8 cellular contexts compared by ENCODE assay signal in genomic region chr14:91116401-91116800, GRCh38. TPM values are rescaled to one million over a fixed set of nuclear protein-coding genes. Genes with fewer than 3 reads are reported as not detected.
DNase-seq lines count a peak whose midpoint lies in the region; ATAC-seq, FAIRE-seq and TF ChIP-seq lines count a peak whose summit lies in the region.
"Not testable (repeated sequence)": the region's sequence is repeated elsewhere in the genome, so short reads cannot be mapped to it uniquely, and the experiment has no call there.

No MANE protein-coding gene starts in this region.

- BruUV-seq in Calu3 (replicated peaks; lab: Mats Ljungman, UMichigan), result not testable (repeated sequence)

- TF ChIP-seq POLR2A in NB4 (IDR thresholded peaks at IDR 0.05; ENCODE audit: extremely low read depth, insufficient read length), result not testable (repeated sequence)

- H3K4me1 ChIP-seq in effector memory CD4-positive, alpha-beta T cell (ENCODE audit: control insufficient read depth, insufficient read depth, low read length, poor library complexity, severe bottlenecking), result peaks cover 60% of the 10 kb centered on the region
- peaks cover 9 to 17% of the 10 kb centered on the region in 2 donors for H3K4me1 ChIP-seq in lung (ENCODE audit: control insufficient read depth in 2 of 2, insufficient read depth in 2 of 2, low read length in 2 of 2)
- peaks cover 0 to 19% of the 10 kb centered on the region in 2 donors for H3K4me1 ChIP-seq in small intestine (ENCODE audit: control insufficient read depth in 2 of 2, insufficient read depth in 1 of 2, low read depth in 1 of 2, low read length in 1 of 2)

- intact Hi-C loops in Calu3 (cut with micrococcal nuclease; ENCODE audit: unreplicated experiment), result loop anchor here (5.0 kb wide), 1 partner anchor 109 kb away; no protein-coding TSS in a partner anchor

- H3K4me3 Mint-ChIP-seq in Calu3 (ENCODE audit: low read depth, unreplicated experiment) (peak overlapping the region; percentile 90), type B pancreatic cell (peak overlapping the region; percentile 74)
- peak overlapping the region; percentile 94 for H3K4me3 Mint-ChIP-seq in T-helper 2 cell treated with Interferon-gamma antibody and Interleukin-4, amounts not matched to agents 5 μg/mL and 100 μg/mL, for 36 hours

- not testable (repeated sequence) for H3K27ac Mint-ChIP-seq in Calu3 (ENCODE audit: unreplicated experiment)
- H3K27ac Mint-ChIP-seq in T-helper 2 cell treated with Interferon-gamma antibody and Interleukin-4, amounts not matched to agents 5 μg/mL and 100 μg/mL, for 36 hours, result peak overlapping the region; percentile 97
- H3K27ac Mint-ChIP-seq in type B pancreatic cell, result peak overlapping the region; percentile 96

- H3K27me3 ChIP-seq in effector memory CD4-positive, alpha-beta T cell (replicated peaks; ENCODE audit: control insufficient read depth, insufficient read depth, low read length, poor library complexity, severe bottlenecking); lung (ENCODE audit: control insufficient read depth, insufficient read depth); small intestine (ENCODE audit: control insufficient read depth in 2 of 2, insufficient read depth in 2 of 2, low read length in 2 of 2): not testable (repeated sequence)

- not testable (repeated sequence) for H3K27me3 Mint-ChIP-seq in Calu3 (ENCODE audit: unreplicated experiment); T-helper 2 cell treated with Interferon-gamma antibody and Interleukin-4, amounts not matched to agents 5 μg/mL and 100 μg/mL, for 36 hours (ENCODE audit: low read depth); type B pancreatic cell

- 46 to 53% methylated on average over 3 of the region's 3 CpGs for WGBS in lung, 2 donors
- 19 to 56% (median 24%) methylated on average over 3 of the region's 3 CpGs for WGBS in small intestine, 3 donors

- H3K9me3 ChIP-seq in effector memory CD4-positive, alpha-beta T cell (ENCODE audit: control insufficient read depth, low read length); lung (ENCODE audit: control insufficient read depth in 2 of 2, insufficient read depth in 1 of 2, low read length in 1 of 2); small intestine (ENCODE audit: control insufficient read depth, low read depth): not testable (repeated sequence)

- not testable (repeated sequence) for TF ChIP-seq CTCF in Calu3 (IDR thresholded peaks at IDR 0.05; ENCODE audit: unreplicated experiment); NB4 (IDR thresholded peaks at IDR 0.05; ENCODE audit: low read depth, low read length); lung (IDR thresholded peaks at IDR 0.05; ENCODE audit: control extremely low read depth, extremely low read depth); type B pancreatic cell (conservative IDR thresholded peaks at IDR 0.05)

- not testable (repeated sequence) for H3K36me3 ChIP-seq in effector memory CD4-positive, alpha-beta T cell (ENCODE audit: control insufficient read depth, insufficient read depth, low read length); lung (ENCODE audit: control insufficient read depth in 2 of 2, insufficient read depth in 2 of 2, low read length in 2 of 2); small intestine (ENCODE audit: control insufficient read depth in 2 of 2, insufficient read depth in 2 of 2, low read length in 2 of 2)

- DNase-seq in Calu3; T-helper 2 cell treated with Interferon-gamma antibody and Interleukin-4, amounts not matched to agents 5 μg/mL and 100 μg/mL, for 36 hours (ENCODE audit: low spot score); effector memory CD4-positive, alpha-beta T cell; lung (ENCODE audit: low spot score); type B pancreatic cell (ENCODE audit: extremely low spot score, unreplicated experiment): not testable (repeated sequence)
- DNase-seq in NB4 (ENCODE audit: low read depth) (peak; percentile 43), small intestine (peak; percentile 61)
- peak; percentile 40 for DNase-seq in activated naive CD4-positive, alpha-beta T cell treated with Interleukin-2 at 50 U/mL for 16 hours

- ATAC-seq in lung (ENCODE audit: insufficient read depth, low FRiP score), result not testable (repeated sequence)

- not testable (repeated sequence) for H3K9me3 Mint-ChIP-seq in Calu3 (ENCODE audit: low read depth, unreplicated experiment); T-helper 2 cell treated with Interferon-gamma antibody and Interleukin-4, amounts not matched to agents 5 μg/mL and 100 μg/mL, for 36 hours
- peaks cover 13% of the 10 kb centered on the region for H3K9me3 Mint-ChIP-seq in type B pancreatic cell

- FAIRE-seq in small intestine (lab: Jason Lieb, UNC), result not testable (repeated sequence)

- H3K4me3 ChIP-seq in NB4 (ENCODE audit: low read depth, low read length), result peak overlapping the region; percentile 87
- peak overlapping the region; percentile 81 for H3K4me3 ChIP-seq in effector memory CD4-positive, alpha-beta T cell (ENCODE audit: insufficient read depth, low read depth, low read length, poor library complexity, severe bottlenecking)
- H3K4me3 ChIP-seq in lung, result not testable (repeated sequence)
- peak overlapping the region in 1 of 2 donors; percentile 59 for H3K4me3 ChIP-seq in small intestine (ENCODE audit: low read depth in 1 of 2, low read length in 2 of 2)

- CTCF ChIA-PET in Calu3 (lab: Charles Lee), result interaction anchor here (0.7 to 1.6 kb wide), 2 partner anchors 58 to 203 kb away, joined by 3 to 5 read pairs; no protein-coding TSS in a partner anchor

- peak overlapping the region; percentile 91 for H3K27ac ChIP-seq in effector memory CD4-positive, alpha-beta T cell (ENCODE audit: insufficient read depth, low read length, poor library complexity, severe bottlenecking)
- H3K27ac ChIP-seq in lung (ENCODE audit: low read depth in 1 of 2, low read length in 1 of 2), result peak overlapping the region; percentile 1 to 92
- H3K27ac ChIP-seq in small intestine (ENCODE audit: low read depth in 1 of 2, low read length in 1 of 2), result peak overlapping the region; percentile 81 to 99

- H3K36me3 Mint-ChIP-seq in Calu3 (ENCODE audit: insufficient read depth, unreplicated experiment), result peaks cover 42% of the 10 kb centered on the region
- peaks cover 57% of the 10 kb centered on the region for H3K36me3 Mint-ChIP-seq in T-helper 2 cell treated with Interferon-gamma antibody and Interleukin-4, amounts not matched to agents 5 μg/mL and 100 μg/mL, for 36 hours (ENCODE audit: low read depth)
- H3K36me3 Mint-ChIP-seq in type B pancreatic cell, result peaks cover 27% of the 10 kb centered on the region

- peaks cover 44% of the 10 kb centered on the region for H3K4me1 Mint-ChIP-seq in Calu3 (ENCODE audit: low read depth, unreplicated experiment)
- peaks cover 65% of the 10 kb centered on the region for H3K4me1 Mint-ChIP-seq in T-helper 2 cell treated with Interferon-gamma antibody and Interleukin-4, amounts not matched to agents 5 μg/mL and 100 μg/mL, for 36 hours (ENCODE audit: low read depth)
- peaks cover 48% of the 10 kb centered on the region for H3K4me1 Mint-ChIP-seq in type B pancreatic cell (ENCODE audit: unreplicated experiment)

RNA-seq across cellular contexts. Expression of gene DGLUCY, which starts 2.5 kb away (rescaled TPM):
- total RNA-seq in Calu3 (2022) (69.3 and 78.5 TPM in 2 replicates), lung (10 to 100 TPM; 67.2 to 74.3 TPM), type B pancreatic cell (ENCODE audit: low replicate concordance) (24.2 and 37.5 TPM in 2 replicates)
- polyA plus RNA-seq in lung (10 to 100 TPM; 29.0 to 36.9 TPM), small intestine (10 to 100 TPM; 11.9 to 35.4 (median 25.0) TPM)

RNA-seq across cellular contexts. Expression of gene RPS6KA5, which starts 56.0 kb away (rescaled TPM):
- total RNA-seq in Calu3 (2022), result 9.7 and 10.3 TPM in 2 replicates
- 10 to 100 TPM in 1 of 2 donors, 1 to 10 TPM in 1; 9.0 to 14.8 TPM for total RNA-seq in lung
- 1 to 10 TPM; 1.1 to 2.2 TPM for polyA plus RNA-seq in lung
- polyA plus RNA-seq in small intestine, result 1 to 10 TPM; 1.9 to 5.1 (median 2.4) TPM
- total RNA-seq in type B pancreatic cell (ENCODE audit: low replicate concordance), result 6.0 and 7.4 TPM in 2 replicates
